Comparison of ENCODE assay signal across 27 cellular contexts in genomic region chr10:16923309-16923708, GRCh38.
"Had no signal": no experiment of that assay in that cellular context is flagged by ENCODE, and none has a peak within 500 bp of the region (broad histone marks: within the 10 kb centered on the region; RNA-seq: fewer than 3 reads in every experiment).

No MANE protein-coding gene starts in this region.

- DNase-seq: activated CD4-positive, alpha-beta memory T cell treated with anti-CD3 and anti-CD28 coated beads for 36 hours; activated CD4-positive, alpha-beta T cell treated with anti-CD3 and anti-CD28 coated beads for 36 hours; activated CD4-positive, alpha-beta T cell treated with anti-CD3 and anti-CD28 coated beads, Interleukin-2, amount 10 ng/mL, durations not matched to agents 24 days and 14 days; activated CD4-positive, CD25-positive, alpha-beta regulatory T cell; activated CD4-positive, CD25-positive, alpha-beta regulatory T cell treated with anti-CD3 and anti-CD28 coated beads, Interleukin-2, amount 50 U/mL, for 72 hours; activated CD8-positive, alpha-beta memory T cell treated with anti-CD3 and anti-CD28 coated beads, Interleukin-2, amount 10 ng/mL, durations not matched to agents 7 days and 5 days; activated CD8-positive, alpha-beta memory T cell treated with anti-CD3 and anti-CD28 coated beads, Interleukin-2, amount 50 U/mL, for 4 hours; activated CD8-positive, alpha-beta T cell treated with anti-CD3 and anti-CD28 coated beads, Interleukin-2, amount 10 ng/mL, durations not matched to agents 7 days and 5 days; activated effector memory CD4-positive, alpha-beta T cell treated with anti-CD3 and anti-CD28 coated beads, Interleukin-2, amount 50 U/mL, for 16 hours; activated naive CD4-positive, alpha-beta T cell treated with anti-CD3 and anti-CD28 coated beads for 36 hours; activated naive CD8-positive, alpha-beta T cell treated with anti-CD3 and anti-CD28 coated beads for 36 hours; activated naive CD8-positive, alpha-beta T cell treated with anti-CD3 and anti-CD28 coated beads, Interleukin-2, amount 50 U/mL, for 24 hours; activated T-cell treated with anti-CD3 and anti-CD28 coated beads, Interleukin-2, amount 50 U/mL, for 1 hour; activated T-cell treated with anti-CD3 and anti-CD28 coated beads, Interleukin-2, amount 50 U/mL, for 48 hours; adrenal gland; central memory CD4-positive, alpha-beta T cell; cerebellar nuclear complex; dorsolateral prefrontal cortex; effector memory CD8-positive, alpha-beta T cell; esophagus squamous epithelium; heart right ventricle; T-helper 2 cell had no signal

- ATAC-seq: activated CD4-positive, alpha-beta T cell treated with anti-CD3 and anti-CD28 coated beads for 36 hours; activated CD8-positive, alpha-beta memory T cell treated with anti-CD3 and anti-CD28 coated beads, Interleukin-2, amount 10 ng/mL, durations not matched to agents 7 days and 5 days; activated CD8-positive, alpha-beta T cell treated with anti-CD3 and anti-CD28 coated beads, Interleukin-2, amount 10 ng/mL, durations not matched to agents 7 days and 5 days; activated naive CD8-positive, alpha-beta T cell treated with anti-CD3 and anti-CD28 coated beads, Interleukin-2, amount 50 U/mL, for 24 hours; effector memory CD8-positive, alpha-beta T cell; gastroesophageal sphincter; heart right ventricle had no signal

- H3K4me3 ChIP-seq: adrenal gland, ascending aorta, breast epithelium, cardiac muscle cell, coronary artery, dorsolateral prefrontal cortex, esophagus squamous epithelium, gastroesophageal sphincter, heart right ventricle had no signal
